1 cellular context compared by ENCODE assay signal in the genomic region with DNA sequence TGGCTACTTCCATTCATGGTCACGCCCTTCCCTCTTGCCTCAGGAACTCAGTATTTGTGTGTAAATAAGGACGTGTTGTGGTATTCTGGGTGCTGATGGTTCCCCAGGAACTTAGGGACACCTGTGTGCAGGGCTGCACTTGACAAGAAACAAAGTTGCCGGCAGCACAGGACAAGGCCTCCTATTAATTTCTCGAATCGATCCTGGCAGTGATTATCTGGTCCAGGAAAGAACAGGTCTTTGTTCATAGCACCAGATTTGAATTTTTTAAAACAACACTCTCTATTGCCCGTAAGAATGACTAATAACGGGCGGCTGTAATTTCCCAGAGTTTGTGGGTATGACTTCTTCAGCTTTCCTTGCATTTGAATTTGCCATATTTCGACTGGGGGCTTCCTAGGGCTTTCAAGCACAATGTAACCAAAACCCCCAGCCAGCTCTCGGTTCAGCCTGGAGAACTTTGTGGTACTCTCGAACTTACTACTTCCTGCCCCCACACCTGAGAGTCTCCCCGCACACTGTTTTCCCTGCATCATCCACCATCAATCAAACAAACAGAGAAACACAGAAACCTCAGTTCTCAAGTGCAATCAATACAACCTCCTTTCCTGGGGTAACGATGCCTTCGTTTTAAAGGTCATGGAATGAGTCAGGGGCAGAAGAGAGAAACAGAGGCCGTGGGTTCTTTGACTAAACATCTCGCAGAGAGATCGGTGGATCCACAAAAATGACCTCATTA.
TF ChIP-seq lines count a peak whose summit lies in the region.

No MANE protein-coding gene starts in this region.

TF ChIP-seq in GM12878, 131 proteins besides CTCF, POLR2A, EP300 and RAD21 (continued from another document):
- TF ChIP-seq, protein P1, sequence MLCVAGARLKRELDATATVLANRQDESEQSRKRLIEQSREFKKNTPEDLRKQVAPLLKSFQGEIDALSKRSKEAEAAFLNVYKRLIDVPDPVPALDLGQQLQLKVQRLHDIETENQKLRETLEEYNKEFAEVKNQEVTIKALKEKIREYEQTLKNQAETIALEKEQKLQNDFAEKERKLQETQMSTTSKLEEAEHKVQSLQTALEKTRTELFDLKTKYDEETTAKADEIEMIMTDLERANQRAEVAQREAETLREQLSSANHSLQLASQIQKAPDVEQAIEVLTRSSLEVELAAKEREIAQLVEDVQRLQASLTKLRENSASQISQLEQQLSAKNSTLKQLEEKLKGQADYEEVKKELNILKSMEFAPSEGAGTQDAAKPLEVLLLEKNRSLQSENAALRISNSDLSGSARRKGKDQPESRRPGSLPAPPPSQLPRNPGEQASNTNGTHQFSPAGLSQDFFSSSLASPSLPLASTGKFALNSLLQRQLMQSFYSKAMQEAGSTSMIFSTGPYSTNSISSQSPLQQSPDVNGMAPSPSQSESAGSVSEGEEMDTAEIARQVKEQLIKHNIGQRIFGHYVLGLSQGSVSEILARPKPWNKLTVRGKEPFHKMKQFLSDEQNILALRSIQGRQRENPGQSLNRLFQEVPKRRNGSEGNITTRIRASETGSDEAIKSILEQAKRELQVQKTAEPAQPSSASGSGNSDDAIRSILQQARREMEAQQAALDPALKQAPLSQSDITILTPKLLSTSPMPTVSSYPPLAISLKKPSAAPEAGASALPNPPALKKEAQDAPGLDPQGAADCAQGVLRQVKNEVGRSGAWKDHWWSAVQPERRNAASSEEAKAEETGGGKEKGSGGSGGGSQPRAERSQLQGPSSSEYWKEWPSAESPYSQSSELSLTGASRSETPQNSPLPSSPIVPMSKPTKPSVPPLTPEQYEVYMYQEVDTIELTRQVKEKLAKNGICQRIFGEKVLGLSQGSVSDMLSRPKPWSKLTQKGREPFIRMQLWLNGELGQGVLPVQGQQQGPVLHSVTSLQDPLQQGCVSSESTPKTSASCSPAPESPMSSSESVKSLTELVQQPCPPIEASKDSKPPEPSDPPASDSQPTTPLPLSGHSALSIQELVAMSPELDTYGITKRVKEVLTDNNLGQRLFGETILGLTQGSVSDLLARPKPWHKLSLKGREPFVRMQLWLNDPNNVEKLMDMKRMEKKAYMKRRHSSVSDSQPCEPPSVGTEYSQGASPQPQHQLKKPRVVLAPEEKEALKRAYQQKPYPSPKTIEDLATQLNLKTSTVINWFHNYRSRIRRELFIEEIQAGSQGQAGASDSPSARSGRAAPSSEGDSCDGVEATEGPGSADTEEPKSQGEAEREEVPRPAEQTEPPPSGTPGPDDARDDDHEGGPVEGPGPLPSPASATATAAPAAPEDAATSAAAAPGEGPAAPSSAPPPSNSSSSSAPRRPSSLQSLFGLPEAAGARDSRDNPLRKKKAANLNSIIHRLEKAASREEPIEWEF (IDR thresholded peaks at IDR 0.05; ENCODE audit: insufficient replicate concordance, low read depth, low read length), result peak; percentile 66
- TF ChIP-seq EED (IDR thresholded peaks at IDR 0.05; ENCODE audit: low read depth) (peak; percentile 97), YBX1 (IDR thresholded peaks at IDR 0.05) (no peak), GABPA (IDR thresholded peaks at IDR 0.05; ENCODE audit: low read depth) (0 out of 2 replicates have a peak, but pooled peaks have one; percentile 31), TARDBP (IDR thresholded peaks at IDR 0.05; ENCODE audit: borderline replicate concordance) (0 out of 2 replicates have a peak, but pooled peaks have one; percentile 73), CREM (IDR thresholded peaks at IDR 0.05; ENCODE audit: low read depth) (peak; percentile 88), SREBF2 (IDR thresholded peaks at IDR 0.05; ENCODE audit: low read length) (no peak), USF2 (IDR thresholded peaks at IDR 0.05; ENCODE audit: borderline replicate concordance, low read depth, low read length) (no peak), IKZF2 (IDR thresholded peaks at IDR 0.05) (peak; percentile 79 to 90), ZZZ3 (IDR thresholded peaks at IDR 0.05; ENCODE audit: control insufficient read depth, insufficient read length, low read depth) (no peak)
- TF ChIP-seq, protein P2, sequence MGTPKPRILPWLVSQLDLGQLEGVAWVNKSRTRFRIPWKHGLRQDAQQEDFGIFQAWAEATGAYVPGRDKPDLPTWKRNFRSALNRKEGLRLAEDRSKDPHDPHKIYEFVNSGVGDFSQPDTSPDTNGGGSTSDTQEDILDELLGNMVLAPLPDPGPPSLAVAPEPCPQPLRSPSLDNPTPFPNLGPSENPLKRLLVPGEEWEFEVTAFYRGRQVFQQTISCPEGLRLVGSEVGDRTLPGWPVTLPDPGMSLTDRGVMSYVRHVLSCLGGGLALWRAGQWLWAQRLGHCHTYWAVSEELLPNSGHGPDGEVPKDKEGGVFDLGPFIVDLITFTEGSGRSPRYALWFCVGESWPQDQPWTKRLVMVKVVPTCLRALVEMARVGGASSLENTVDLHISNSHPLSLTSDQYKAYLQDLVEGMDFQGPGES (IDR thresholded peaks at IDR 0.05), result no peak
